Comparison of ENCODE assay signal across 8 cellular contexts in genomic region chr11:116193321-116194114, GRCh38.
DNase-seq lines count a peak whose midpoint lies in the region; TF ChIP-seq lines count a peak whose summit lies in the region.

No MANE protein-coding gene starts in this region.

- no peaks in the 10 kb centered on the region for H3K9me3 ChIP-seq in CD8-positive, alpha-beta memory T cell (ENCODE audit: low read length)

- no peaks in the 10 kb centered on the region for H3K36me3 Mint-ChIP-seq in mesothelial cell of epicardium
- H3K36me3 Mint-ChIP-seq in HFFc6 (ENCODE audit: low read depth) = peaks cover 5% of the 10 kb centered on the region; the same call in 1 of the 2 replicates
- no peaks in the 10 kb centered on the region for H3K36me3 Mint-ChIP-seq in CD8-positive, alpha-beta memory T cell

- H3K4me1 Mint-ChIP-seq in mesothelial cell of epicardium = peaks cover 28% of the 10 kb centered on the region
- H3K4me1 Mint-ChIP-seq in HFFc6 (ENCODE audit: low read depth) = no peaks in the 10 kb centered on the region
- H3K4me1 Mint-ChIP-seq in CD8-positive, alpha-beta memory T cell = peaks cover 0 to 6% (median 4%) of the 10 kb centered on the region in 3 donors

- no peaks in the 10 kb centered on the region for H3K4me1 ChIP-seq in CD8-positive, alpha-beta memory T cell (ENCODE audit: insufficient read depth, low read length)

- H3K4me3 ChIP-seq in AG10803 (ENCODE audit: low read length) = peak overlapping the region; percentile 58
- H3K4me3 ChIP-seq in CD8-positive, alpha-beta memory T cell (ENCODE audit: low read length) = no peak overlapping the region

- CTCF ChIA-PET in CD8-positive, alpha-beta memory T cell (lab: Charles Lee) = no interaction called here

- POLR2A ChIA-PET in CD8-positive, alpha-beta memory T cell (lab: Charles Lee) = no interaction called here

- H3K36me3 ChIP-seq in CD8-positive, alpha-beta memory T cell (ENCODE audit: insufficient read depth, low read length) = no peaks in the 10 kb centered on the region

- H3K4me3 Mint-ChIP-seq in mesothelial cell of epicardium = peak overlapping the region; percentile 71
- H3K4me3 Mint-ChIP-seq in HFFc6 = no peak overlapping the region
- no peak overlapping the region for H3K4me3 Mint-ChIP-seq in CD8-positive, alpha-beta memory T cell

- H3K27ac ChIP-seq in CD8-positive, alpha-beta memory T cell (ENCODE audit: low read depth, low read length) = no peak overlapping the region

- peaks cover 7% of the 10 kb centered on the region for H3K27me3 ChIP-seq in CD8-positive, alpha-beta memory T cell (ENCODE audit: insufficient read depth, low read length, poor library complexity, severe bottlenecking)

- TF ChIP-seq CTCF in AG10803 (conservative IDR thresholded peaks at IDR 0.05; ENCODE audit: low read length) (peak; percentile 34), mesothelial cell of epicardium (IDR thresholded peaks at IDR 0.05; ENCODE audit: unreplicated experiment) (peak; percentile 62), HFFc6 (IDR thresholded peaks at IDR 0.05) (no peak)

- no peaks in the 10 kb centered on the region for H3K27me3 Mint-ChIP-seq in mesothelial cell of epicardium (ENCODE audit: low read depth)
- H3K27me3 Mint-ChIP-seq in HFFc6 (ENCODE audit: insufficient read depth) = peaks cover 4% of the 10 kb centered on the region
- peaks cover 20 to 51% of the 10 kb centered on the region in 2 donors for H3K27me3 Mint-ChIP-seq in CD8-positive, alpha-beta memory T cell

- no peaks in the 10 kb centered on the region for H3K9me3 Mint-ChIP-seq in mesothelial cell of epicardium
- peaks cover 39% of the 10 kb centered on the region for H3K9me3 Mint-ChIP-seq in HFFc6
- peaks cover 0 to 2% (median 0%) of the 10 kb centered on the region in 5 donors for H3K9me3 Mint-ChIP-seq in CD8-positive, alpha-beta memory T cell

- peak overlapping the region; percentile 93 for H3K27ac Mint-ChIP-seq in mesothelial cell of epicardium
- no peak overlapping the region for H3K27ac Mint-ChIP-seq in HFFc6
- no peak overlapping the region for H3K27ac Mint-ChIP-seq in CD8-positive, alpha-beta memory T cell

- DNase-seq in AG10803 (ENCODE audit: low read depth) = peak; percentile 55
- peak; percentile 13 for DNase-seq in NCI-H2196 treated with DMSO at 0.1 percent for 48 hours (lab: John Stamatoyannopoulos, UW; ENCODE audit: unreplicated experiment)
- peak; percentile 44 for DNase-seq in epidermal melanocyte (ENCODE audit: insufficient read length, low spot score)
- DNase-seq in mesothelial cell of epicardium (ENCODE audit: low spot score in 2 of 2, unreplicated experiment in 2 of 2) = peak; percentile 61 to 79
- no peak for DNase-seq in HFFc6
- no peak for DNase-seq in CD8-positive, alpha-beta memory T cell
- no peak for DNase-seq in T-helper 9 cell
- no peak for DNase-seq in NCI-H446 (lab: John Stamatoyannopoulos, UW)

Comparison
In these comparisons a context has a peak if more than half of its experiments do, and no peak if none do; other contexts are left out.
1. DNase-seq: peak in AG10803 (single experiment), NCI-H2196 treated with DMSO at 0.1 percent for 48 hours (single experiment), epidermal melanocyte (single experiment) and mesothelial cell of epicardium (2 of 2); none in HFFc6 (single experiment), CD8-positive, alpha-beta memory T cell (0 of 5), T-helper 9 cell (single experiment) and NCI-H446 (0 of 2).